9 cellular contexts compared by ENCODE assay signal in genomic region chr5:60597570-60597969, GRCh38.
DNase-seq lines count a peak whose midpoint lies in the region; ATAC-seq and TF ChIP-seq lines count a peak whose summit lies in the region.
"Had no signal": no experiment of that assay in that cellular context is flagged by ENCODE, and none has a peak within 500 bp of the region (broad histone marks: within the 10 kb centered on the region; RNA-seq: fewer than 3 reads in every experiment).

No MANE protein-coding gene starts in this region.

- H3K36me3 Mint-ChIP-seq in central memory CD8-positive, alpha-beta T cell (ENCODE audit: insufficient read depth) = no peaks in the 10 kb centered on the region

- no peaks in the 10 kb centered on the region for H3K9me3 Mint-ChIP-seq in central memory CD8-positive, alpha-beta T cell

- no peaks in the 10 kb centered on the region for H3K9me3 ChIP-seq in PC-3 (ENCODE audit: low read length)

- ATAC-seq in GM18498 (IDR thresholded peaks at IDR 0.05; ENCODE audit: unreplicated experiment) = peak; percentile 77
- peak; percentile 73 for ATAC-seq in GM21526 (IDR thresholded peaks at IDR 0.05; ENCODE audit: low FRiP score, unreplicated experiment)
- peak; percentile 74 for ATAC-seq in HG03460 (IDR thresholded peaks at IDR 0.05; ENCODE audit: unreplicated experiment)
- no peak for ATAC-seq in central memory CD8-positive, alpha-beta T cell (replicated peaks; ENCODE audit: extremely low read depth, poor library complexity, severe bottlenecking)
- ATAC-seq in PC-3 = no peak

- no peaks in the 10 kb centered on the region for H4K20me1 ChIP-seq in PC-3 (ENCODE audit: low read length)

- no peaks in the 10 kb centered on the region for H3K27me3 Mint-ChIP-seq in central memory CD8-positive, alpha-beta T cell

- no peak overlapping the region for H3K9ac ChIP-seq in PC-3 (ENCODE audit: low read length)

- no peaks in the 10 kb centered on the region for H3F3A ChIP-seq in PC-3 (ENCODE audit: low read length, unreplicated experiment)

- no peak overlapping the region for H3K4me3 Mint-ChIP-seq in central memory CD8-positive, alpha-beta T cell

- POLR2A ChIA-PET in PC-3 (lab: Charles Lee; ENCODE audit: unreplicated experiment) = no interaction called here

- H3K27ac ChIP-seq in PC-3 (ENCODE audit: low read length) = no peak overlapping the region

- H3K4me2 ChIP-seq in PC-3 (ENCODE audit: low read length) = no peak overlapping the region

- no TSS peak for BruUV-seq in PC-3 (replicated peaks; lab: Mats Ljungman, UMichigan)

- H3K4me1 ChIP-seq in PC-3 (ENCODE audit: insufficient read depth, low read length) = no peaks in the 10 kb centered on the region

- H3K79me2 ChIP-seq in PC-3 (ENCODE audit: low read length) = no peaks in the 10 kb centered on the region

- intact Hi-C loops in PC-3 (cut with micrococcal nuclease) = no loop called here

- TF ChIP-seq CTCF in PC-3 (conservative IDR thresholded peaks at IDR 0.05; ENCODE audit: low read depth, low read length) = no peak

- no peaks in the 10 kb centered on the region for H3K27me3 ChIP-seq in PC-3 (ENCODE audit: low read length)

- H3K27ac Mint-ChIP-seq in central memory CD8-positive, alpha-beta T cell (ENCODE audit: low read depth) = peak overlapping the region; percentile 38

- H3K4me1 Mint-ChIP-seq in central memory CD8-positive, alpha-beta T cell = peaks cover 8% of the 10 kb centered on the region

- no peak overlapping the region for H3K4me3 ChIP-seq in PC-3 (ENCODE audit: low read length)

- no peak for DNase-seq in central memory CD8-positive, alpha-beta T cell (ENCODE audit: low spot score in 2 of 2)
- no peak for DNase-seq in activated T-cell treated with anti-CD3 and anti-CD28 coated beads, Interleukin-2, amount 50 U/mL, for 1 hour
- DNase-seq in NCI-H82 treated with DMSO at 0.1 percent for 48 hours (lab: John Stamatoyannopoulos, UW; ENCODE audit: unreplicated experiment) (no peak), PC-3 (no peak), NCI-H1092 (lab: John Stamatoyannopoulos, UW) (no peak)
- DNase-seq: NCI-H2171 had no signal

- H3K9me2 ChIP-seq in PC-3 (replicated peaks; ENCODE audit: low read length) = no peaks in the 10 kb centered on the region

- CTCF ChIA-PET in PC-3 (lab: Charles Lee) = no interaction called here

- H2AFZ ChIP-seq in PC-3 (ENCODE audit: low read length) = no peak overlapping the region

- H3K36me3 ChIP-seq in PC-3 (ENCODE audit: low read depth, low read length) = no peaks in the 10 kb centered on the region

Comparison
In these comparisons a context has a peak if more than half of its experiments do, and no peak if none do; other contexts are left out.
1. ATAC-seq: peak in GM18498 (single experiment), GM21526 (single experiment) and HG03460 (single experiment); none in central memory CD8-positive, alpha-beta T cell (single experiment) and PC-3 (single experiment).